8 cellular contexts compared by ENCODE assay signal in genomic region chr13:74134777-74135305, GRCh38. TPM values are rescaled to one million over a fixed set of nuclear protein-coding genes. Genes with fewer than 3 reads are reported as not detected.
A peak's percentile ranks its signal among the peaks of the same experiment; 100 is the strongest.
DNase-seq lines count a peak whose midpoint lies in the region; ATAC-seq, FAIRE-seq and TF ChIP-seq lines count a peak whose summit lies in the region.

No MANE protein-coding gene starts in this region.

- H2AFZ ChIP-seq in DND-41 (ENCODE audit: low read depth, low read length), result peak overlapping the region; percentile 75

- H3K27me3 Mint-ChIP-seq in IgD-negative memory B cell, result no peaks in the 10 kb centered on the region

- in situ Hi-C loops in brain microvascular endothelial cell (cut with HindIII; ENCODE audit: low pct_ligation_motif_present, low sequenced_read_pairs), result no loop called here

- no peaks in the 10 kb centered on the region for H3K36me3 Mint-ChIP-seq in IgD-negative memory B cell

- H3K4me2 ChIP-seq in DND-41 (ENCODE audit: insufficient read depth, low read length), result peak overlapping the region; percentile 93

- H3K4me1 ChIP-seq in DND-41 (ENCODE audit: insufficient read depth, low read length), result peaks cover 41% of the 10 kb centered on the region

- H3K4me3 ChIP-seq in DND-41 (ENCODE audit: low read depth in 1 of 2, low read length in 2 of 2), result peak overlapping the region; percentile 64 to 85; a peak in 3 of 4 replicates
- H3K4me3 ChIP-seq in brain microvascular endothelial cell (ENCODE audit: low read depth, low read length), result peak overlapping the region; percentile 90

- H3K27me3 ChIP-seq in DND-41 (ENCODE audit: insufficient read depth, low read length, poor library complexity) (no peaks in the 10 kb centered on the region), brain microvascular endothelial cell (replicated peaks) (no peaks in the 10 kb centered on the region)

- no peak for FAIRE-seq in D721Med (lab: Jason Lieb, UNC)

- H3K9me3 Mint-ChIP-seq in IgD-negative memory B cell, result no peaks in the 10 kb centered on the region

- peaks cover 41% of the 10 kb centered on the region for H3K79me2 ChIP-seq in DND-41 (ENCODE audit: insufficient read depth, low read length)

- ATAC-seq in DND-41 (ENCODE audit: insufficient read depth, low read depth), result peak; percentile 13
- peak; percentile 35 for ATAC-seq in GM21528 (IDR thresholded peaks at IDR 0.05; ENCODE audit: low FRiP score, unreplicated experiment)

- H3K36me3 ChIP-seq in DND-41 (ENCODE audit: insufficient read depth, low read length) (no peaks in the 10 kb centered on the region; the same call in 1 of the 2 replicates), brain microvascular endothelial cell (replicated peaks) (no peaks in the 10 kb centered on the region)

- no peaks in the 10 kb centered on the region for H3K9me3 ChIP-seq in DND-41 (ENCODE audit: insufficient read depth, low read length, severe bottlenecking)

- DNase-seq in DND-41 (peak; percentile 70), T-helper 9 cell (peak; percentile 66), brain microvascular endothelial cell (peak; percentile 33), kidney tubule cell (ENCODE audit: low spot score) (peak; percentile 77), D721Med (ENCODE audit: insufficient read length, low spot score) (no peak)
- DNase-seq in stimulated activated CD4-positive, alpha-beta T cell treated with anti-CD3 and anti-CD28 coated beads, Interleukin-4, amount 100 ng/mL, for 4 hours, result peak; percentile 57 to 65

- H3K27ac ChIP-seq in DND-41 (ENCODE audit: low read length) (peak overlapping the region; percentile 89), brain microvascular endothelial cell (peak overlapping the region; percentile 93)

- H3K27ac Mint-ChIP-seq in IgD-negative memory B cell, result peak overlapping the region; percentile 83 to 99 (median 94)

- H4K20me1 ChIP-seq in DND-41 (ENCODE audit: insufficient read depth, low read length), result peaks cover 19% of the 10 kb centered on the region

- TF ChIP-seq CTCF in DND-41 (IDR thresholded peaks at IDR 0.05; ENCODE audit: borderline replicate concordance, extremely low read depth, low read length, poor library complexity, severe bottlenecking), result no peak
- TF ChIP-seq CTCF in brain microvascular endothelial cell (IDR thresholded peaks at IDR 0.05; ENCODE audit: low read depth, low read length, missing control alignments), result no peak
- TF ChIP-seq CTCF in D721Med (IDR thresholded peaks at IDR 0.05; ENCODE audit: insufficient read depth, missing control alignments), result no peak

- peaks cover 15 to 19% (median 15%) of the 10 kb centered on the region in 3 donors for H3K4me1 Mint-ChIP-seq in IgD-negative memory B cell

- peak overlapping the region; percentile 94 for H3K9ac ChIP-seq in DND-41 (ENCODE audit: low read depth, low read length)

- H3K4me3 Mint-ChIP-seq in IgD-negative memory B cell, result peak overlapping the region; percentile 78 to 99 (median 86)

RNA-seq across cellular contexts. Expression of gene KLF12, which starts 0.6 kb away (rescaled TPM):
- 20.6 TPM for polyA plus RNA-seq in IgD-negative memory B cell
